10 cellular contexts compared by ENCODE assay signal in the genomic region with DNA sequence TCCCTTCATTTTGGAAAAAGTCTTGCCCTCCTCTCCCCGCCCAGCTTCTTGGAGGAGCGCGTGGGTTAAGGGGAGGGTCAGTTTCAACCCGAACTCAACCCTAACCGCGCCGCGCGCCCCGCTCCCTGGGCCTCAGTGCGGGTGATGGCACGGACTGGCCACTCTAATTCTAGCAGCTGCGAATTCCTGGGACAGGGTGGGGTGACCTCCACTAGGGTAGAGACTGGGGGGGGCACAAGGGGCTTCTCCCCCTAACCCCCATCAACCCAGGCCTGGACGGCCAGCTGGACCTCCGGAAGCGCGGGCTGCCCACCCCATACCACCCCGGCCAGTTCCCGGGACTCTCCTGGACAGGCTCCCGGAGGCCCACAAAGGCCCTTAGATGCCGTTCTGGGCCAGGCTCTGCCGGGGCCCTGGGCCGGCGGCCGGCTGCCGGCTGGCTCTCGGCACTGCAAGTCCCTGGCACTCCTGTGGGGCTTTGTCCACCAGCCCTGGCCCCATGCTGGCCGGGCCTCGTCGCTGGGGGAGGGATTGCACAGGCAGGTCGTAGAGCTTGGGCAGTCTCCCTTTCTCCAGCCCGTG. TPM values are rescaled to one million over a fixed set of nuclear protein-coding genes. Genes with fewer than 3 reads are reported as not detected.
DNase-seq lines count a peak whose midpoint lies in the region; ATAC-seq, FAIRE-seq and TF ChIP-seq lines count a peak whose summit lies in the region.
"Had no signal": no experiment of that assay in that cellular context is flagged by ENCODE, and none has a peak within 500 bp of the region (broad histone marks: within the 10 kb centered on the region; RNA-seq: fewer than 3 reads in every experiment).

No MANE protein-coding gene starts in this region.

- H3K9me3 ChIP-seq in lung (ENCODE audit: control insufficient read depth in 2 of 2, insufficient read depth in 1 of 2, low read length in 1 of 2): no peaks in the 10 kb centered on the region
- H3K9me3 ChIP-seq: neutrophil had no signal

- H3K4me1 Mint-ChIP-seq in T-helper 1 cell treated with Interleukin-12 subunit alpha and Interleukin-12 subunit beta and Interleukin-4 antibody, amounts not matched to agents 30 μg/mL and 1 μg/mL, for 36 hours (ENCODE audit: low read depth): peaks cover 3% of the 10 kb centered on the region
- H3K4me1 Mint-ChIP-seq in chondrocyte (ENCODE audit: low read depth): peaks cover 4% of the 10 kb centered on the region

- H3K4me3 ChIP-seq in lung: no peak overlapping the region

- no peak for DNase-seq in T-helper 1 cell
- DNase-seq in chondrocyte (ENCODE audit: low spot score): no peak
- DNase-seq in lung (ENCODE audit: low spot score): peak; percentile 34
- DNase-seq in HTR-8/SVneo (ENCODE audit: insufficient read length, low spot score): no peak

- H3K27ac ChIP-seq in lung (ENCODE audit: low read depth in 1 of 2, low read length in 1 of 2) (no peak overlapping the region), temporal lobe (ENCODE audit: low read depth, low read length) (peak overlapping the region; percentile 98)
- H3K27ac ChIP-seq: neutrophil had no signal

- no peaks in the 10 kb centered on the region for H3K9me3 Mint-ChIP-seq in T-helper 1 cell treated with Interleukin-12 subunit alpha and Interleukin-12 subunit beta and Interleukin-4 antibody, amounts not matched to agents 30 μg/mL and 1 μg/mL, for 36 hours
- no peaks in the 10 kb centered on the region for H3K9me3 Mint-ChIP-seq in chondrocyte (ENCODE audit: low read depth)

- H3K27ac Mint-ChIP-seq in T-helper 1 cell treated with Interleukin-12 subunit alpha and Interleukin-12 subunit beta and Interleukin-4 antibody, amounts not matched to agents 30 μg/mL and 1 μg/mL, for 36 hours: no peak overlapping the region
- H3K27ac Mint-ChIP-seq in chondrocyte (ENCODE audit: unreplicated experiment): no peak overlapping the region

- H3K36me3 Mint-ChIP-seq in T-helper 1 cell treated with Interleukin-12 subunit alpha and Interleukin-12 subunit beta and Interleukin-4 antibody, amounts not matched to agents 30 μg/mL and 1 μg/mL, for 36 hours (ENCODE audit: low read depth): no peaks in the 10 kb centered on the region
- peaks cover 2% of the 10 kb centered on the region for H3K36me3 Mint-ChIP-seq in chondrocyte (ENCODE audit: low read depth)

- ATAC-seq in lung (ENCODE audit: insufficient read depth, low FRiP score) (no peak), GM21723 (IDR thresholded peaks at IDR 0.05; ENCODE audit: unreplicated experiment) (no peak), GM21447 (IDR thresholded peaks at IDR 0.05; ENCODE audit: unreplicated experiment) (no peak)

- H3K27me3 ChIP-seq in lung (ENCODE audit: control insufficient read depth, insufficient read depth): no peaks in the 10 kb centered on the region

- FAIRE-seq in HTR-8/SVneo (lab: Jason Lieb, UNC): no peak
- FAIRE-seq: A204.1 had no signal

- peak overlapping the region; percentile 39 for H3K4me3 Mint-ChIP-seq in T-helper 1 cell treated with Interleukin-12 subunit alpha and Interleukin-12 subunit beta and Interleukin-4 antibody, amounts not matched to agents 30 μg/mL and 1 μg/mL, for 36 hours
- H3K4me3 Mint-ChIP-seq in chondrocyte (ENCODE audit: unreplicated experiment): peak overlapping the region; percentile 95

- TF ChIP-seq CTCF in chondrocyte (IDR thresholded peaks at IDR 0.05) (no peak), lung (IDR thresholded peaks at IDR 0.05; ENCODE audit: control extremely low read depth, extremely low read depth) (no peak)

- peaks cover 62% of the 10 kb centered on the region for H3K27me3 Mint-ChIP-seq in T-helper 1 cell treated with Interleukin-12 subunit alpha and Interleukin-12 subunit beta and Interleukin-4 antibody, amounts not matched to agents 30 μg/mL and 1 μg/mL, for 36 hours (ENCODE audit: low read depth)
- H3K27me3 Mint-ChIP-seq in chondrocyte (ENCODE audit: low read depth): peaks cover 22% of the 10 kb centered on the region

- H3K4me1 ChIP-seq in lung (ENCODE audit: control insufficient read depth in 2 of 2, insufficient read depth in 2 of 2, low read length in 2 of 2): peaks cover 0 to 3% of the 10 kb centered on the region in 2 donors

- no peaks in the 10 kb centered on the region for H3K36me3 ChIP-seq in lung (ENCODE audit: control insufficient read depth in 2 of 2, insufficient read depth in 2 of 2, low read length in 2 of 2)
- H3K36me3 ChIP-seq: neutrophil had no signal

- WGBS in lung, 2 donors: 48% methylated on average over 32 of the region's 32 CpGs

RNA-seq across cellular contexts. Expression of a gene that starts 7.2 kb away (rescaled TPM):
- total RNA-seq in chondrocyte (0.47 to 1.5 TPM (median 0.82 TPM) in 3 replicates), lung (under 1 TPM; 0.06 to 0.20 TPM), temporal lobe (31.2 TPM)
- polyA plus RNA-seq in lung: under 1 TPM; 0.01 to 0.04 TPM

Comparison
In these comparisons a context has a peak if more than half of its experiments do, and no peak if none do; other contexts are left out.
1. RNA of a gene that starts 7.2 kb away (total RNA-seq): 31.2 TPM in temporal lobe (single experiment); 0.47 to 1.5 TPM in chondrocyte and 0.06 to 0.20 TPM in lung; every median in the first group is over 10 times any median in the second.